ENCODE assay signal across 1 cellular context in genomic region chr19:54431255-54431838, GRCh38.
TF ChIP-seq lines count a peak whose summit lies in the region.

No MANE protein-coding gene starts in this region.

TF ChIP-seq in IMR-90, 13 proteins besides CTCF, POLR2A, EP300 and RAD21 (continued from another document):
- TF ChIP-seq ELK1 (IDR thresholded peaks at IDR 0.05; ENCODE audit: borderline replicate concordance, low read depth, low read length): no peak
- no peak for TF ChIP-seq RCOR1 (IDR thresholded peaks at IDR 0.05; ENCODE audit: insufficient replicate concordance, low read length)
- no peak for TF ChIP-seq USF2 (IDR thresholded peaks at IDR 0.05; ENCODE audit: low read depth, low read length)
TF ChIP-seq in IMR-90: peak in this region for 0.
